Comparison of ENCODE assay signal across 9 cellular contexts in the genomic region with DNA sequence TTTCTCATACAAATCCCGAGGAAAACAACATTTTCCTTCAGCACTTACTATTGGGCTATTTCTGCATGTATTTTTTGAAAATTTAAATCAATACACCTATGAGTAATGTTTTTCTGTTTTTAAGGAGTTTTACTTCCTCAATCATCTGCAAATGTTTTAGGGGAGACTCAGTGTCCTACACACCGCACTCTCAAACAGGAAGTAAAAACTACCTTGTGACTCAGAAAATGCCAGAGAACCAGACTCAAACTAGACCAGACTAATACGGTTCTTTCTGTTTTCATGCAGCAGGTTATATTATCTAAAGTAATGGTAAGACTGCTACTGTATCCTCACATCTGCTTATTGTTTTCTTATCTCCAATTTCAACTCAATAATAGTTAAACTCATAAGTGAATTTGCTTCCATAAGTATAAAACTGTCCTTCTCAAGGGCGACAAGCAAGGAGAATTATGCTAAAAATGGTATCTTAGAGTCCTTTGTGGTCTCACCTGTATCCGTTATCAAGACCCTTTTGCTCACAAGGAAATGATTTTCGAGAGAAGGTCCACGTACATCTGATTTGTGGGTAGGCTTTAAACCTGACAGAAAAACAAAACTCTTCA. TPM values are rescaled to one million over a fixed set of nuclear protein-coding genes. Genes with fewer than 3 reads are reported as not detected.
DNase-seq lines count a peak whose midpoint lies in the region; ATAC-seq and TF ChIP-seq lines count a peak whose summit lies in the region.
"Had no signal": no experiment of that assay in that cellular context is flagged by ENCODE, and none has a peak within 500 bp of the region (broad histone marks: within the 10 kb centered on the region; RNA-seq: fewer than 3 reads in every experiment).

No MANE protein-coding gene starts in this region.

- H3K9ac ChIP-seq in mucosa of rectum (ENCODE audit: low read depth in 1 of 2, low read length in 2 of 2), result no peak overlapping the region

- no peaks in the 10 kb centered on the region for H3K36me3 ChIP-seq in mucosa of rectum (ENCODE audit: control insufficient read depth in 2 of 2, insufficient read depth in 2 of 2, low read length in 2 of 2)
- no peaks in the 10 kb centered on the region for H3K36me3 ChIP-seq in vagina

- ATAC-seq in GM18907 (IDR thresholded peaks at IDR 0.05; ENCODE audit: unreplicated experiment) (peak; percentile 88), HG02759 (IDR thresholded peaks at IDR 0.05; ENCODE audit: unreplicated experiment) (peak; percentile 90)

- DNase-seq in MV-4-11 (lab: John Stamatoyannopoulos, UW) (peak; percentile 91), HT-29 (ENCODE audit: low spot score) (no peak), vagina (ENCODE audit: extremely low spot score in 2 of 2) (no peak), iPS-NIHi11 (ENCODE audit: low spot score) (no peak)
- DNase-seq in T-helper 2 cell treated with Interferon-gamma antibody and Interleukin-4, amounts not matched to agents 5 μg/mL and 100 μg/mL, for 36 hours (ENCODE audit: low spot score), result no peak

- no peaks in the 10 kb centered on the region for H3K36me3 Mint-ChIP-seq in T-helper 2 cell treated with Interferon-gamma antibody and Interleukin-4, amounts not matched to agents 5 μg/mL and 100 μg/mL, for 36 hours (ENCODE audit: low read depth)
- H3K36me3 Mint-ChIP-seq: brain had no signal

- no peak overlapping the region for H3K27ac Mint-ChIP-seq in T-helper 2 cell treated with Interferon-gamma antibody and Interleukin-4, amounts not matched to agents 5 μg/mL and 100 μg/mL, for 36 hours
- H3K27ac Mint-ChIP-seq: brain had no signal

- H3K4me3 ChIP-seq in mucosa of rectum (ENCODE audit: low read length in 2 of 2) (no peak overlapping the region), vagina (no peak overlapping the region)

- H3K27me3 ChIP-seq in mucosa of rectum (ENCODE audit: control insufficient read depth in 2 of 2, insufficient read depth in 2 of 2, low read length in 2 of 2) (no peaks in the 10 kb centered on the region), vagina (no peaks in the 10 kb centered on the region)

- H3K4me3 Mint-ChIP-seq in T-helper 2 cell treated with Interferon-gamma antibody and Interleukin-4, amounts not matched to agents 5 μg/mL and 100 μg/mL, for 36 hours, result no peak overlapping the region
- H3K4me3 Mint-ChIP-seq: brain had no signal

- TF ChIP-seq CTCF in vagina (IDR thresholded peaks at IDR 0.05), result no peak

- H3K4me1 ChIP-seq in mucosa of rectum (ENCODE audit: control insufficient read depth in 2 of 2, insufficient read depth in 2 of 2, low read length in 2 of 2) (no peaks in the 10 kb centered on the region), vagina (no peaks in the 10 kb centered on the region)

- peak overlapping the region; percentile 52 to 53 for H3K27ac ChIP-seq in mucosa of rectum (ENCODE audit: low read depth in 2 of 2, low read length in 2 of 2)
- no peak overlapping the region for H3K27ac ChIP-seq in vagina

- H3K4me1 Mint-ChIP-seq in T-helper 2 cell treated with Interferon-gamma antibody and Interleukin-4, amounts not matched to agents 5 μg/mL and 100 μg/mL, for 36 hours (ENCODE audit: low read depth), result peaks cover 11% of the 10 kb centered on the region
- H3K4me1 Mint-ChIP-seq: brain had no signal

- H3K27me3 Mint-ChIP-seq in T-helper 2 cell treated with Interferon-gamma antibody and Interleukin-4, amounts not matched to agents 5 μg/mL and 100 μg/mL, for 36 hours (ENCODE audit: low read depth), result peaks cover 20% of the 10 kb centered on the region

- TF ChIP-seq POLR2A in vagina (IDR thresholded peaks at IDR 0.05), result no peak

- H3K9me3 ChIP-seq in mucosa of rectum (ENCODE audit: control insufficient read depth in 2 of 2, low read length in 2 of 2) (no peaks in the 10 kb centered on the region), vagina (no peaks in the 10 kb centered on the region)

- H3K9me3 Mint-ChIP-seq in T-helper 2 cell treated with Interferon-gamma antibody and Interleukin-4, amounts not matched to agents 5 μg/mL and 100 μg/mL, for 36 hours, result no peaks in the 10 kb centered on the region
- H3K9me3 Mint-ChIP-seq: brain had no signal

- intact Hi-C loops in vagina (cut with DNase I), result no loop called here

RNA-seq across cellular contexts. Expression of gene FLT3, which starts 52.5 kb away (rescaled TPM):
- not detected in 2 replicates for total RNA-seq in HT-29 (2014; rRNA removed; shearing (Covaris generic))
- total RNA-seq in vagina, result not detected

RNA-seq across cellular contexts. Expression of gene URAD, which starts 59.4 kb away (rescaled TPM):
- total RNA-seq in HT-29 (2014; rRNA removed; shearing (Covaris generic)), result not detected in 2 replicates
- not detected for total RNA-seq in vagina
